Comparison of ENCODE assay signal across 5 cellular contexts in the genomic region with DNA sequence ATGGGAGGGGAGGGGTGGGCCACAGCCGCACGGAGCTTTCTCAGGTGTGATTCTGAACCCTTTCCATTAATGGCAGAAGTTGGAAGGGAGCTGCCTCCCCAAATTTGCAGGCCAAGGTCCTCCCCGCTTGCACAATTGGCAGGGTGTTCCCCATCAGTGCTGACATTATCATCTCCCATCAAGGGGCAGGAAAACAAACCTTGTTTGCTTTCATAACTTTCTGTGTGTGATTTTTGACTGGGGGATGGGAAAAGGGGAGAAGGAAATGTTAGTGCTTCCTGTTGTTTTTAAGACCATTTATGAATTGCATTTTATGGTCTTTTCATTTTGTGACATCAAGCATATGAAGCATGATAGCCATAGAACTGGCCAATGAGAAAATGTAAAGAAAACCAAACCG.
"Had no signal": no experiment of that assay in that cellular context is flagged by ENCODE, and none has a peak within 500 bp of the region (broad histone marks: within the 10 kb centered on the region; RNA-seq: fewer than 3 reads in every experiment).

No MANE protein-coding gene starts in this region.

- H3K9me3 Mint-ChIP-seq: GM23338, H9 had no signal

- H3K4me2 ChIP-seq: GM23338 had no signal

- ATAC-seq: GM23338 had no signal

- H3K27ac Mint-ChIP-seq: GM23338 had no signal

- H3K4me3 Mint-ChIP-seq: GM23338, H9 had no signal

- H2AFZ ChIP-seq: GM23338 had no signal

- H3K4me3 ChIP-seq: GM23338, K562 had no signal

- DNase-seq: H9, HCEC 1CT, IMR-90 had no signal
